8 cellular contexts compared by ENCODE assay signal in genomic region chr10:94545277-94546057, GRCh38. TPM values are rescaled to one million over a fixed set of nuclear protein-coding genes. Genes with fewer than 3 reads are reported as not detected.
DNase-seq lines count a peak whose midpoint lies in the region; ATAC-seq, FAIRE-seq and TF ChIP-seq lines count a peak whose summit lies in the region.

HELLS (plus strand) TSS chr10:94545788; CDS start chr10:94545922, 134 bp downstream.

- H3K27me3 Mint-ChIP-seq in activated CD4-positive, alpha-beta T cell treated with anti-CD3 and anti-CD28 coated beads, Interleukin-2, amount 10 ng/mL, durations not matched to agents 24 days and 14 days, result peaks cover 19% of the 10 kb centered on the region

- in situ Hi-C loops in HepG2 (cut with HindIII; ENCODE audit: extremely low pct_ligation_motif_present, low pct_unique_long_range_greater_than_20kb), result no loop called here

- DNase-seq in C1 segment of cervical spinal cord (lab: John Stamatoyannopoulos, UW) (peak in 13 of 14 donors; percentile 28 to 85 (median 50)), NCI-H510A treated with DMSO at 0.1 percent for 48 hours (lab: John Stamatoyannopoulos, UW) (peak; percentile 90), dermis blood vessel endothelial cell (peak; percentile 92), HepG2 (ENCODE audit: low spot score) (peak; percentile 81)
- DNase-seq in activated CD4-positive, alpha-beta T cell treated with anti-CD3 and anti-CD28 coated beads, Interleukin-2, amount 10 ng/mL, durations not matched to agents 24 days and 14 days, result peak; percentile 93
- DNase-seq in stimulated activated CD4-positive, alpha-beta T cell treated with anti-CD3 and anti-CD28 coated beads, Interleukin-2, amount 100 ng/mL, for 48 hours, result peak; percentile 72 to 78

- no TSS peak for BruUV-seq in HepG2 (replicated peaks; lab: Mats Ljungman, UMichigan)

- no peaks in the 10 kb centered on the region for H4K20me1 ChIP-seq in HepG2 (ENCODE audit: insufficient read depth, low read length)

- H3K4me1 ChIP-seq in HepG2 (ENCODE audit: insufficient read depth, low read length), result peaks cover 31% of the 10 kb centered on the region

- TF ChIP-seq EP300 in HepG2 (IDR thresholded peaks at IDR 0.05; ENCODE audit: low read depth in 2 of 2, low read length in 2 of 2), result no peak
- no peak for TF ChIP-seq EP300 in HepG2 (CRISPR knock-in tag; IDR thresholded peaks at IDR 0.05; ENCODE audit: borderline replicate concordance)

- peak; percentile 78 to 85 for TF ChIP-seq POLR2A in HepG2 (IDR thresholded peaks at IDR 0.05; ENCODE audit: insufficient read depth in 1 of 2, low read depth in 2 of 2, low read length in 2 of 2)

- H3K36me3 Mint-ChIP-seq in activated CD4-positive, alpha-beta T cell treated with anti-CD3 and anti-CD28 coated beads, Interleukin-2, amount 10 ng/mL, durations not matched to agents 24 days and 14 days (ENCODE audit: low read depth), result peaks cover 23% of the 10 kb centered on the region

- peak within 1 kb of the TSS; percentile 98 for H3K4me3 Mint-ChIP-seq in activated CD4-positive, alpha-beta T cell treated with anti-CD3 and anti-CD28 coated beads, Interleukin-2, amount 10 ng/mL, durations not matched to agents 24 days and 14 days

- H3K4me1 Mint-ChIP-seq in activated CD4-positive, alpha-beta T cell treated with anti-CD3 and anti-CD28 coated beads, Interleukin-2, amount 10 ng/mL, durations not matched to agents 24 days and 14 days, result peaks cover 24% of the 10 kb centered on the region

- H3K27me3 ChIP-seq in HepG2 (ENCODE audit: control insufficient read depth in 1 of 2, insufficient read depth in 2 of 2, low read length in 2 of 2), result no peaks in the 10 kb centered on the region; a peak in 1 of 5 replicates

- FAIRE-seq in HepG2 (lab: Jason Lieb, UNC), result peak; percentile 23

- H3K4me2 ChIP-seq in HepG2 (ENCODE audit: low read depth, low read length), result peak within 1 kb of the TSS; percentile 93

- CTCF ChIA-PET in HepG2 (lab: Yijun Ruan, JAX; ENCODE audit: low intra/inter-chr PET ratio, low total read pairs), result no interaction called here

- intact Hi-C loops in activated CD4-positive, alpha-beta T cell treated with anti-CD3 and anti-CD28 coated beads, Interleukin-2, amount 10 ng/mL, durations not matched to agents 24 days and 14 days (cut with micrococcal nuclease), result loop anchor here (1.0 to 10.0 kb wide), 6 partner anchors 47 to 841 kb away; partner anchors contain the start of genes FRA10AC1, NOC3L and SLC35G1
- intact Hi-C loops in HepG2 (cut with micrococcal nuclease; ENCODE audit: unreplicated experiment), result no loop called here

- H3K27ac ChIP-seq in HepG2 (ENCODE audit: extremely low read length, insufficient read depth, low read length), result peak within 1 kb of the TSS; percentile 89

- peak within 1 kb of the TSS; percentile 97 for H3K27ac Mint-ChIP-seq in activated CD4-positive, alpha-beta T cell treated with anti-CD3 and anti-CD28 coated beads, Interleukin-2, amount 10 ng/mL, durations not matched to agents 24 days and 14 days

- WGBS in HepG2 (ENCODE audit: low lambda C conversion rate), result under 1% methylated on average over 54 of the region's 56 CpGs

- ATAC-seq in GM19324 (IDR thresholded peaks at IDR 0.05; ENCODE audit: low FRiP score, unreplicated experiment), result peak; percentile 89
- peak; percentile 58 for ATAC-seq in HG03457 (IDR thresholded peaks at IDR 0.05; ENCODE audit: unreplicated experiment)
- ATAC-seq in HepG2, result peak; percentile 91

- H3K9me3 ChIP-seq in HepG2 (ENCODE audit: low read length), result no peaks in the 10 kb centered on the region

- no peak for TF ChIP-seq CTCF in HepG2 (CRISPR knock-in tag; IDR thresholded peaks at IDR 0.05)

- no peaks in the 10 kb centered on the region for H3K9me3 Mint-ChIP-seq in activated CD4-positive, alpha-beta T cell treated with anti-CD3 and anti-CD28 coated beads, Interleukin-2, amount 10 ng/mL, durations not matched to agents 24 days and 14 days

- peak within 1 kb of the TSS; percentile 99 for H2AFZ ChIP-seq in HepG2 (ENCODE audit: low read length)

- H3K79me2 ChIP-seq in HepG2 (ENCODE audit: insufficient read depth, low read length), result peaks cover 33% of the 10 kb centered on the region

- no peaks in the 10 kb centered on the region; a peak in 1 of 5 replicates for H3K36me3 ChIP-seq in HepG2 (replicated peaks in 1 of 2; ENCODE audit: control insufficient read depth in 1 of 2, insufficient read depth in 2 of 2, low read length in 2 of 2)

- peak within 1 kb of the TSS; percentile 90 to 99 (median 97) for H3K4me3 ChIP-seq in HepG2 (replicated peaks in 1 of 3; ENCODE audit: insufficient read depth in 1 of 3, low read depth in 2 of 3, low read length in 3 of 3)

- POLR2A ChIA-PET in HepG2 (lab: Yijun Ruan, JAX), result no interaction called here

- peak within 1 kb of the TSS; percentile 92 for H3K9ac ChIP-seq in HepG2 (ENCODE audit: insufficient read depth, low read depth, low read length)

- TF ChIP-seq RAD21 in HepG2 (CRISPR knock-in tag; IDR thresholded peaks at IDR 0.05), result no peak

TF ChIP-seq in HepG2, 621 proteins besides CTCF, POLR2A, EP300 and RAD21 (continues in another document):
- TF ChIP-seq CCAR2 (optimal IDR thresholded peaks at IDR 0.05; ENCODE audit: low read depth, low read length) (no peak), HCFC1 (IDR thresholded peaks at IDR 0.05; ENCODE audit: low read depth, low read length) (no peak), MAF1 (CRISPR knock-in tag; IDR thresholded peaks at IDR 0.05; ENCODE audit: borderline replicate concordance) (no peak), ZNF225 (CRISPR knock-in tag; IDR thresholded peaks at IDR 0.05) (no peak), ZNF550 (CRISPR knock-in tag; IDR thresholded peaks at IDR 0.05; ENCODE audit: borderline replicate concordance) (no peak), IRX3 (CRISPR knock-in tag; IDR thresholded peaks at IDR 0.05; ENCODE audit: borderline replicate concordance, low read depth) (no peak), ZIK1 (CRISPR knock-in tag; IDR thresholded peaks at IDR 0.05; ENCODE audit: borderline replicate concordance, low read depth) (no peak), SIX1 (CRISPR knock-in tag; IDR thresholded peaks at IDR 0.05; ENCODE audit: borderline replicate concordance) (no peak), HHEX (CRISPR knock-in tag; IDR thresholded peaks at IDR 0.05) (no peak), ZMAT5 (CRISPR knock-in tag; IDR thresholded peaks at IDR 0.05; ENCODE audit: borderline replicate concordance, low read depth) (no peak)
- TF ChIP-seq, protein P1, sequence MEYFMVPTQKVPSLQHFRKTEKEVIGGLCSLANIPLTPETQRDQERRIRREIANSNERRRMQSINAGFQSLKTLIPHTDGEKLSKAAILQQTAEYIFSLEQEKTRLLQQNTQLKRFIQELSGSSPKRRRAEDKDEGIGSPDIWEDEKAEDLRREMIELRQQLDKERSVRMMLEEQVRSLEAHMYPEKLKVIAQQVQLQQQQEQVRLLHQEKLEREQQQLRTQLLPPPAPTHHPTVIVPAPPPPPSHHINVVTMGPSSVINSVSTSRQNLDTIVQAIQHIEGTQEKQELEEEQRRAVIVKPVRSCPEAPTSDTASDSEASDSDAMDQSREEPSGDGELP (IDR thresholded peaks at IDR 0.05; ENCODE audit: borderline replicate concordance, low read depth), result no peak
- TF ChIP-seq, protein P2, sequence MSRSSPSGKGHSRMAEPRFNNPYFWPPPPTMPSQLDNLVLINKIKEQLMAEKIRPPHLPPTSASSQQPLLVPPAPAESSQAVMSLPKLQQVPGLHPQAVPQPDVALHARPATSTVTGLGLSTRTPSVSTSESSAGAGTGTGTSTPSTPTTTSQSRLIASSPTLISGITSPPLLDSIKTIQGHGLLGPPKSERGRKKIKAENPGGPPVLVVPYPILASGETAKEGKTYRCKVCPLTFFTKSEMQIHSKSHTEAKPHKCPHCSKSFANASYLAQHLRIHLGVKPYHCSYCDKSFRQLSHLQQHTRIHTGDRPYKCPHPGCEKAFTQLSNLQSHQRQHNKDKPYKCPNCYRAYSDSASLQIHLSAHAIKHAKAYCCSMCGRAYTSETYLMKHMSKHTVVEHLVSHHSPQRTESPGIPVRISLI (CRISPR knock-in tag; IDR thresholded peaks at IDR 0.05; ENCODE audit: borderline replicate concordance), result peak; percentile 34; the same call in 1 of the 2 replicates

RNA-seq across cellular contexts. Expression of gene HELLS, which starts in this region (rescaled TPM):
- 247 and 274 TPM in 2 replicates for total RNA-seq in activated CD4-positive, alpha-beta T cell treated with anti-CD3 and anti-CD28 coated beads, Interleukin-2, amount 10 ng/mL, durations not matched to agents 24 days and 14 days
- 26.7 and 73.2 TPM in 2 replicates for total RNA-seq in dermis blood vessel endothelial cell
- total RNA-seq in HepG2 (2016; rRNA removed; fragmentation: Illumina TruSeq; extraction: Trizol), result 84.6 and 140 TPM in 2 replicates
- total RNA-seq in HepG2 (2016; cell fraction: cytosol; rRNA removed; fragmentation: Illumina TruSeq; extraction: Trizol; ENCODE audit: low read depth), result 9.2 and 11.2 TPM in 2 replicates
- total RNA-seq in HepG2 (2016; cell fraction: insoluble cytoplasmic fraction; rRNA removed; fragmentation: Illumina TruSeq; extraction: Trizol), result 88.5 and 136 TPM in 2 replicates
- 17.9 and 20.9 TPM in 2 replicates for total RNA-seq in HepG2 (2016; cell fraction: membrane; rRNA removed; fragmentation: Illumina TruSeq; extraction: Trizol)
- total RNA-seq in HepG2 (2016; cell fraction: nucleus; rRNA removed; fragmentation: Illumina TruSeq; extraction: Trizol), result 129 and 150 TPM in 2 replicates
- polyA plus RNA-seq in HepG2 (2011; rRNA removed), result 16.0 and 22.6 TPM in 2 replicates
- polyA plus RNA-seq in HepG2 (2011; cell fraction: cytosol; rRNA removed), result 10.1 and 10.8 TPM in 2 replicates
- 25.9 and 33.8 TPM in 2 replicates for polyA plus RNA-seq in HepG2 (2011; cell fraction: nucleus; rRNA removed)
- polyA plus RNA-seq in HepG2 (2012), result 8.2 and 11.9 TPM in 2 replicates
- polyA plus RNA-seq in HepG2 (2016; cell fraction: cytosol; fragmentation: Illumina TruSeq; extraction: Trizol; ENCODE audit: low read depth), result 1.6 and 1.7 TPM in 2 replicates
- 56.9 and 62.1 TPM in 2 replicates for polyA plus RNA-seq in HepG2 (2016; cell fraction: insoluble cytoplasmic fraction; fragmentation: Illumina TruSeq; extraction: Trizol; ENCODE audit: low read depth)
- 7.1 and 7.9 TPM in 2 replicates for polyA plus RNA-seq in HepG2 (2016; cell fraction: membrane; fragmentation: Illumina TruSeq; extraction: Trizol; ENCODE audit: low read depth)
- polyA plus RNA-seq in HepG2 (2016; cell fraction: nucleus; fragmentation: Illumina TruSeq; extraction: Trizol; ENCODE audit: insufficient read depth, low read depth), result 90.9 and 98.6 TPM in 2 replicates
- 16.3 and 52.7 TPM in 2 replicates for polyA minus RNA-seq in HepG2 (2011; rRNA and poly(A)+ RNA removed; ENCODE audit: low replicate concordance)
- 20.2 and 25.1 TPM in 2 replicates for polyA minus RNA-seq in HepG2 (2011; cell fraction: cytosol; rRNA and poly(A)+ RNA removed)
- polyA minus RNA-seq in HepG2 (2011; cell fraction: nucleus; rRNA and poly(A)+ RNA removed), result 64.5 and 94.2 TPM in 2 replicates

Comparison
In these comparisons a context has a peak if more than half of its experiments do, and no peak if none do; other contexts are left out.
1. Peak in every context shown above with its lines: DNase-seq, ATAC-seq, H3K4me3 ChIP-seq and H3K27ac ChIP-seq.